ENCODE assay signal across 8 cellular contexts in genomic region chr18:3498705-3499451, GRCh38. TPM values are rescaled to one million over a fixed set of nuclear protein-coding genes. Genes with fewer than 3 reads are reported as not detected.
A peak's percentile ranks its signal among the peaks of the same experiment; 100 is the strongest.
DNase-seq lines count a peak whose midpoint lies in the region; ATAC-seq and TF ChIP-seq lines count a peak whose summit lies in the region.

No MANE protein-coding gene starts in this region.

- intact Hi-C loops in natural killer cell (cut with micrococcal nuclease), result no loop called here

- peak overlapping the region; percentile 23 for H3K9ac ChIP-seq in fibroblast of lung (ENCODE audit: insufficient read depth, low read length)

- no peaks in the 10 kb centered on the region for H3K9me3 Mint-ChIP-seq in natural killer cell

- H3K4me3 Mint-ChIP-seq in natural killer cell, result peak overlapping the region; percentile 72

- H3K27ac ChIP-seq in fibroblast of lung (ENCODE audit: insufficient read depth, low read length), result no peak overlapping the region

- H3K79me2 ChIP-seq in fibroblast of lung (ENCODE audit: control insufficient read depth, insufficient read depth, low read length), result no peaks in the 10 kb centered on the region

- ATAC-seq in natural killer cell (peak; percentile 41 to 73 (median 49)), HG03520 (IDR thresholded peaks at IDR 0.05; ENCODE audit: unreplicated experiment) (no peak)

- no peaks in the 10 kb centered on the region for H3K9me3 ChIP-seq in fibroblast of lung (ENCODE audit: control insufficient read depth, insufficient read depth, low read depth, low read length)

- TF ChIP-seq CTCF in fibroblast of lung (conservative IDR thresholded peaks at IDR 0.05 in 1 of 2, IDR thresholded peaks at IDR 0.05 in 1 of 2; ENCODE audit: low read depth in 1 of 2, low read length in 2 of 2) (no peak), natural killer cell (IDR thresholded peaks at IDR 0.05) (no peak), GM10266 (IDR thresholded peaks at IDR 0.05; ENCODE audit: control insufficient read depth, insufficient read depth, low read depth, missing control alignments) (no peak)

- H3K27me3 ChIP-seq in fibroblast of lung (ENCODE audit: control insufficient read depth, insufficient read depth, low read length), result no peaks in the 10 kb centered on the region

- H4K20me1 ChIP-seq in fibroblast of lung (ENCODE audit: control insufficient read depth, extremely low read depth, insufficient read depth, low read length), result no peaks in the 10 kb centered on the region

- peaks cover 15 to 17% of the 10 kb centered on the region in 2 donors for H3K4me1 Mint-ChIP-seq in natural killer cell

- H3K4me1 ChIP-seq in fibroblast of lung (ENCODE audit: control insufficient read depth, extremely low read depth, insufficient read depth, low read length), result peaks cover 3% of the 10 kb centered on the region

- no peak overlapping the region for H3K27ac Mint-ChIP-seq in natural killer cell

- H3K36me3 Mint-ChIP-seq in natural killer cell, result no peaks in the 10 kb centered on the region

- no peaks in the 10 kb centered on the region for H3K36me3 ChIP-seq in fibroblast of lung (ENCODE audit: control insufficient read depth, insufficient read depth, low read length)

- H3K4me3 ChIP-seq in fibroblast of lung (replicated peaks in 1 of 4; ENCODE audit: control extremely low read depth in 1 of 4, insufficient read depth in 1 of 4, low read depth in 3 of 4, low read length in 4 of 4), result peak overlapping the region; percentile 37 to 53 (median 48)

- H3K27me3 Mint-ChIP-seq in natural killer cell (ENCODE audit: low read depth in 2 of 2), result peaks cover 36 to 47% of the 10 kb centered on the region in 2 donors

- H3K4me2 ChIP-seq in fibroblast of lung (ENCODE audit: extremely low read depth, insufficient read depth, low read length), result peak overlapping the region; percentile 91

- DNase-seq in NCI-H146 (lab: John Stamatoyannopoulos, UW) (peak; percentile 35), NCI-H146 treated with DMSO at 0.1 percent for 48 hours (lab: John Stamatoyannopoulos, UW; ENCODE audit: unreplicated experiment) (no peak), fibroblast of lung (ENCODE audit: low read depth in 2 of 2) (peak; percentile 44 to 69), natural killer cell (no peak), GM10266 (ENCODE audit: extremely low spot score) (no peak), NOMO-1 (lab: John Stamatoyannopoulos, UW; ENCODE audit: unreplicated experiment in 2 of 2) (no peak)
- peak; percentile 18 to 28 for DNase-seq in activated CD4-positive, alpha-beta T cell treated with anti-CD3 and anti-CD28 coated beads, Interleukin-2, amount 50 U/mL, for 48 hours

- H2AFZ ChIP-seq in fibroblast of lung (ENCODE audit: low read length), result peak overlapping the region; percentile 82

RNA-seq across cellular contexts. Expression of gene TGIF1, which starts 48.9 kb away (rescaled TPM):
- total RNA-seq in fibroblast of lung (157 and 163 TPM in 2 replicates), natural killer cell (10 to 100 TPM; 57.5 to 74.7 (median 60.4) TPM)
- 64.7 and 100 TPM in 2 replicates for polyA plus RNA-seq in fibroblast of lung
- polyA plus RNA-seq in fibroblast of lung (2012), result 33.3 and 41.6 TPM in 2 replicates
- 51.2 and 55.0 TPM in 2 replicates for polyA minus RNA-seq in fibroblast of lung (ENCODE audit: low replicate concordance)

Comparison
In these comparisons a context has a peak if more than half of its experiments do, and no peak if none do; other contexts are left out.
1. DNase-seq: peak in NCI-H146 (single experiment), activated CD4-positive, alpha-beta T cell treated with anti-CD3 and anti-CD28 coated beads, Interleukin-2, amount 50 U/mL, for 48 hours (2 of 2) and fibroblast of lung (2 of 2); none in NCI-H146 treated with DMSO at 0.1 percent for 48 hours (single experiment), natural killer cell (single experiment), GM10266 (single experiment) and NOMO-1 (0 of 2).